ENCODE assay signal across 30 cellular contexts in genomic region chr20:45042978-45043377, GRCh38. TPM values are rescaled to one million over a fixed set of nuclear protein-coding genes. Genes with fewer than 3 reads are reported as not detected.
DNase-seq lines count a peak whose midpoint lies in the region; ATAC-seq, FAIRE-seq and TF ChIP-seq lines count a peak whose summit lies in the region.
"Had no signal": no experiment of that assay in that cellular context is flagged by ENCODE, and none has a peak within 500 bp of the region (broad histone marks: within the 10 kb centered on the region; RNA-seq: fewer than 3 reads in every experiment).

No MANE protein-coding gene starts in this region.

- H3K27me3 ChIP-seq in SK-N-SH (ENCODE audit: insufficient read depth) = no peaks in the 10 kb centered on the region
- H3K27me3 ChIP-seq: colonic mucosa, hepatocyte, MG63, neural progenitor cell, right lobe of liver, stomach, tibial nerve had no signal

- H4K20me1 ChIP-seq in SK-N-SH (ENCODE audit: insufficient read depth) = no peaks in the 10 kb centered on the region

- TF ChIP-seq CTCF in SK-N-SH (IDR thresholded peaks at IDR 0.05) (no peak), mesothelial cell of epicardium (IDR thresholded peaks at IDR 0.05; ENCODE audit: unreplicated experiment) (no peak)
- no peak for TF ChIP-seq CTCF in activated CD8-positive, alpha-beta T cell treated with anti-CD3 and anti-CD28 coated beads for 36 hours (IDR thresholded peaks at IDR 0.05)

- H3K4me1 ChIP-seq in SK-N-SH (ENCODE audit: control insufficient read depth in 1 of 2, insufficient read depth in 2 of 2, low read depth in 1 of 2, low read length in 1 of 2) = peaks cover 0 to 33% of the 10 kb centered on the region in 2 experiments; a peak in 2 of 4 replicates
- H3K4me1 ChIP-seq: colonic mucosa, right lobe of liver had no signal

- H3K4me2 ChIP-seq in SK-N-SH = no peak overlapping the region
- H3K4me2 ChIP-seq: hepatocyte, neural progenitor cell had no signal

- H3K9me3 ChIP-seq in SK-N-SH = no peaks in the 10 kb centered on the region
- H3K9me3 ChIP-seq: colonic mucosa, right lobe of liver, stomach, tibial nerve had no signal

- peak overlapping the region; percentile 97 for H3K27ac Mint-ChIP-seq in activated CD8-positive, alpha-beta T cell treated with anti-CD3 and anti-CD28 coated beads for 36 hours
- peak overlapping the region in 4 of 6 donors; percentile 20 to 86 (median 52) for H3K27ac Mint-ChIP-seq in naive B cell
- no peak overlapping the region for H3K27ac Mint-ChIP-seq in mesothelial cell of epicardium
- H3K27ac Mint-ChIP-seq: neural progenitor cell had no signal

- peaks cover 2 to 7% of the 10 kb centered on the region in 2 experiments for H3K36me3 ChIP-seq in SK-N-SH (replicated peaks in 1 of 2; ENCODE audit: control insufficient read depth in 1 of 2, insufficient read depth in 2 of 2, low read length in 1 of 2)
- H3K36me3 ChIP-seq: colonic mucosa, neural progenitor cell, right lobe of liver, tibial nerve had no signal

- TF ChIP-seq RAD21 in SK-N-SH (IDR thresholded peaks at IDR 0.05; ENCODE audit: low read length) = no peak

- peaks cover 59% of the 10 kb centered on the region for H3K36me3 Mint-ChIP-seq in activated CD8-positive, alpha-beta T cell treated with anti-CD3 and anti-CD28 coated beads for 36 hours (ENCODE audit: low read depth)
- H3K36me3 Mint-ChIP-seq in naive B cell (peaks cover 21 to 28% of the 10 kb centered on the region in 2 donors), mesothelial cell of epicardium (peaks cover 13% of the 10 kb centered on the region)

- H3K9me2 ChIP-seq in SK-N-SH = no peaks in the 10 kb centered on the region

- intact Hi-C loops in activated CD8-positive, alpha-beta T cell treated with anti-CD3 and anti-CD28 coated beads for 36 hours (cut with micrococcal nuclease) = loop anchor here (5.0 kb wide), 1 partner anchor 54 kb away; no protein-coding TSS in a partner anchor

- peaks cover 21% of the 10 kb centered on the region; the same call in 1 of the 2 replicates for H3K79me2 ChIP-seq in SK-N-SH (ENCODE audit: insufficient read depth)
- H3K79me2 ChIP-seq: hepatocyte had no signal

- H3K4me1 Mint-ChIP-seq in activated CD8-positive, alpha-beta T cell treated with anti-CD3 and anti-CD28 coated beads for 36 hours (ENCODE audit: low read depth) = peaks cover 76% of the 10 kb centered on the region
- H3K4me1 Mint-ChIP-seq in naive B cell (peaks cover 29 to 54% (median 40%) of the 10 kb centered on the region in 3 donors), mesothelial cell of epicardium (peaks cover 13% of the 10 kb centered on the region)
- H3K4me1 Mint-ChIP-seq: neural progenitor cell had no signal

- no peak for TF ChIP-seq EP300 in SK-N-SH (IDR thresholded peaks at IDR 0.05; ENCODE audit: borderline replicate concordance in 1 of 2, low read depth in 1 of 2, low read length in 1 of 2)

- POLR2A ChIA-PET in SK-N-SH (lab: Yijun Ruan, JAX) = no interaction called here
- POLR2A ChIA-PET in activated CD8-positive, alpha-beta T cell treated with anti-CD3 and anti-CD28 coated beads for 36 hours (lab: Charles Lee) = interaction anchor here (1.2 to 1.9 kb wide), 4 partner anchors 32 to 68 kb away, joined by 3 to 7 read pairs (median 4); no protein-coding TSS in a partner anchor

- ATAC-seq in SK-N-SH treated with all-trans-retinoic acid at 6 μM for 48 hours (no peak), naive B cell (ENCODE audit: low read depth in 2 of 2) (no peak)
- ATAC-seq in activated CD8-positive, alpha-beta T cell treated with anti-CD3 and anti-CD28 coated beads for 36 hours = no peak
- ATAC-seq: activated CD4-positive, CD25-positive, alpha-beta regulatory T cell treated with anti-CD3 and anti-CD28 coated beads, Interleukin-2, amount 50 U/mL, for 24 hours; esophagus mucosa; left lobe of liver; right lobe of liver had no signal

- H3K9ac ChIP-seq in SK-N-SH = no peak overlapping the region
- H3K9ac ChIP-seq: neural progenitor cell had no signal

- WGBS in SK-N-SH (ENCODE audit: low lambda C conversion rate) = 89% methylated on average over 1 of the region's 1 CpG

- no peak for TF ChIP-seq POLR2A in GM12892 (IDR thresholded peaks at IDR 0.05; ENCODE audit: low read depth, low read length)

- no peak overlapping the region for H3K4me3 ChIP-seq in SK-N-SH (ENCODE audit: low read depth in 2 of 2, low read length in 1 of 2)
- H3K4me3 ChIP-seq: colonic mucosa, hepatocyte, MG63, neural progenitor cell, right lobe of liver, stomach, tibial nerve had no signal

- CTCF ChIA-PET in SK-N-SH (lab: Yijun Ruan, JAX) = interaction anchor here (0.9 to 4.9 kb wide), 14 partner anchors 8 to 259 kb away, joined by 4 to 108 read pairs (median 17); no protein-coding TSS in a partner anchor
- CTCF ChIA-PET in activated CD8-positive, alpha-beta T cell treated with anti-CD3 and anti-CD28 coated beads for 36 hours (lab: Charles Lee) = interaction anchor here (1.2 to 6.4 kb wide), 20 partner anchors 8 to 249 kb away, joined by 3 to 137 read pairs (median 13); no protein-coding TSS in a partner anchor

- peaks cover 4% of the 10 kb centered on the region for H3F3A ChIP-seq in SK-N-SH (replicated peaks; ENCODE audit: insufficient read depth)

- H2AFZ ChIP-seq in SK-N-SH (ENCODE audit: low read depth) = no peak overlapping the region
- H2AFZ ChIP-seq: hepatocyte, neural progenitor cell had no signal

- no peak overlapping the region for H3K4me3 Mint-ChIP-seq in activated CD8-positive, alpha-beta T cell treated with anti-CD3 and anti-CD28 coated beads for 36 hours
- H3K4me3 Mint-ChIP-seq in naive B cell (no peak overlapping the region), mesothelial cell of epicardium (no peak overlapping the region)
- H3K4me3 Mint-ChIP-seq: HFFc6, neural progenitor cell had no signal

- H3K27ac ChIP-seq in SK-N-SH (ENCODE audit: low read depth in 2 of 2, low read length in 1 of 2) = peak overlapping the region in 1 of 2 experiments; percentile 63; a peak in 1 of 4 replicates
- H3K27ac ChIP-seq: 22Rv1, colonic mucosa, hepatocyte, neural progenitor cell, right lobe of liver, stomach, tibial nerve had no signal

- FAIRE-seq in GM12892 (lab: Jason Lieb, UNC) = peak; percentile 46
- FAIRE-seq: bronchial epithelial cell, G401.6 had no signal

- H3K27me3 Mint-ChIP-seq in activated CD8-positive, alpha-beta T cell treated with anti-CD3 and anti-CD28 coated beads for 36 hours = no peaks in the 10 kb centered on the region
- H3K27me3 Mint-ChIP-seq in naive B cell (no peaks in the 10 kb centered on the region), mesothelial cell of epicardium (ENCODE audit: low read depth) (no peaks in the 10 kb centered on the region)

- no peaks in the 10 kb centered on the region for H3K9me3 Mint-ChIP-seq in activated CD8-positive, alpha-beta T cell treated with anti-CD3 and anti-CD28 coated beads for 36 hours
- no peaks in the 10 kb centered on the region for H3K9me3 Mint-ChIP-seq in naive B cell
- H3K9me3 Mint-ChIP-seq in mesothelial cell of epicardium = peaks cover 6% of the 10 kb centered on the region
- H3K9me3 Mint-ChIP-seq: HFFc6, neural progenitor cell had no signal

- no peak for DNase-seq in SK-N-SH
- no peak for DNase-seq in GM12892 (ENCODE audit: insufficient read length)
- no peak for DNase-seq in activated CD8-positive, alpha-beta T cell treated with anti-CD3 and anti-CD28 coated beads for 36 hours
- no peak for DNase-seq in naive B cell
- no peak for DNase-seq in NK-92 (lab: John Stamatoyannopoulos, UW; ENCODE audit: unreplicated experiment)
- no peak for DNase-seq in mesothelial cell of epicardium (ENCODE audit: low spot score in 2 of 2, unreplicated experiment in 2 of 2)
- no peak for DNase-seq in cerebellar nuclear complex (lab: John Stamatoyannopoulos, UW)
- DNase-seq: activated effector memory CD4-positive, alpha-beta T cell treated with Interleukin-2 at 50 U/mL for 16 hours; colonic mucosa; DMS53; foreskin melanocyte; HFFc6; MG63; NCI-H2081; NCI-H345; posterior cingulate gyrus; right lobe of liver; SHP77; stomach had no signal

TF ChIP-seq in SK-N-SH treated with all-trans-retinoic acid at 6 μM for 48 hours, 23 proteins besides CTCF, POLR2A, EP300 and RAD21 (continues in another document):
- 0 out of 2 replicates have a peak, but pooled peaks have one; percentile 23 for TF ChIP-seq ZNF70 (CRISPR knock-in tag; IDR thresholded peaks at IDR 0.05)

TF ChIP-seq in SK-N-SH, 30 proteins besides CTCF, POLR2A, EP300 and RAD21 (continues in another document):
- TF ChIP-seq TAF1 (IDR thresholded peaks at IDR 0.05; ENCODE audit: borderline replicate concordance, low read depth, low read length) (no peak), MAX (IDR thresholded peaks at IDR 0.05; ENCODE audit: low read depth) (no peak), YY1 (IDR thresholded peaks at IDR 0.05; ENCODE audit: low read depth) (no peak), FOSL2 (IDR thresholded peaks at IDR 0.05; ENCODE audit: borderline replicate concordance, low read depth) (no peak), GABPA (IDR thresholded peaks at IDR 0.05; ENCODE audit: low read depth) (no peak), USF2 (IDR thresholded peaks at IDR 0.05; ENCODE audit: borderline replicate concordance, low read depth, low read length) (no peak)

RNA-seq across cellular contexts. Expression of gene KCNS1, which starts 57.9 kb away (rescaled TPM):
- polyA plus RNA-seq in SK-N-SH (2012; rRNA removed) (0.07 and 0.13 TPM in 2 replicates), naive B cell (ENCODE audit: low read depth in 6 of 6) (under 1 TPM in 4 of 6 donors, not detected in 2; 0.06 to 0.26 (median 0.20) TPM)
- 0.06 and 0.08 TPM in 2 replicates for polyA plus RNA-seq in SK-N-SH (2012; cell fraction: cytosol; rRNA removed)
- polyA plus RNA-seq in SK-N-SH (2012; cell fraction: nucleus; rRNA removed) = 0.10 and 0.16 TPM in 2 replicates
- polyA plus RNA-seq in GM12892 (2012; ENCODE audit: missing spikeins) = 0.13 TPM
- under 1 TPM; 0.38 to 0.54 TPM for total RNA-seq in activated CD8-positive, alpha-beta T cell treated with anti-CD3 and anti-CD28 coated beads for 36 hours
- total RNA-seq in mesothelial cell of epicardium = 0.09 TPM in 1 of 3 replicates, not detected in the others
- total RNA-seq: left lobe of liver, mononuclear cell, stomach had no signal
